13 cellular contexts compared by ENCODE assay signal in the genomic region with DNA sequence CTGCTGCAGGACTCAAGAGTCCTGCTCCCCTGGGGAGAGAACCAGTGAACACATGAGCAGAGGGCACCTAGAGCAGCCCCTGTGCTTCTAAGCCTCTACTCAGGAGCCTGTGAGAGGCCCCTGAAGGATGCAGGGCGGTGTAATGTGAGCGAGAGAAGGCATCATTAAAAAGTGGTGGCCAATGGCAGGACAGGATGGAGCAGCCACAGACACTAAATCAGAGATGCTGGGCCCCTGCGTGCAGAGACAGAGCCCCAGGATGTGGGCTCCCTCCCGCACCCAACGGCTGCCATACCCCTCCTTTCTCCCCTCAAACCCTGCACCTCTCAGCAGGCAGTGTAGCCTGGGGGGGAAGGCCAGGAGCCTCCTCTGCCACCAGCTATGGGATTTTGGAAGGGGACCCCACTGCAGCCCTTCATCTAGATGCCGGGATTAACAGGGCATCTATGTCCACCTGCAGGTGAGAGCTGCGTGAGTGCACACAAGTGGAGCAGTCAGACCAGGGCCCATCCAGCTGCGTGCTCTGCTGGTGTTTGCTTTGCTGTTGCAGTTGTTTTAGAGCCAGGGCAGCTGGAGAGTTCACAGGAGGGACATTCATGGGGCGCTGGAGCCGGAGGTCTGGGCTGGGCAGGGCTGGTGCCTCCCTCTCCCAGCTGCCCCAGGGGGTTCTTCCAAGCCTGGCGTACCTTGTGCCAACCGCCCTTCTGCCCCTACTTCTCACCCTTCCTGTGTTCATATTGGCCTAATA. TPM values are rescaled to one million over a fixed set of nuclear protein-coding genes. Genes with fewer than 3 reads are reported as not detected.
DNase-seq lines count a peak whose midpoint lies in the region; ATAC-seq and TF ChIP-seq lines count a peak whose summit lies in the region.
"Had no signal": no experiment of that assay in that cellular context is flagged by ENCODE, and none has a peak within 500 bp of the region (broad histone marks: within the 10 kb centered on the region; RNA-seq: fewer than 3 reads in every experiment).

No MANE protein-coding gene starts in this region.

- H3K27ac ChIP-seq in left ventricle myocardium inferior (replicated peaks): peak overlapping the region; percentile 85
- H3K27ac ChIP-seq in tibial artery: peak overlapping the region; percentile 68 to 74
- H3K27ac ChIP-seq: KMS-11 had no signal

- H3K36me3 ChIP-seq in left ventricle myocardium inferior (no peaks in the 10 kb centered on the region), tibial artery (no peaks in the 10 kb centered on the region)

- intact Hi-C loops in left ventricle myocardium inferior (cut with micrococcal nuclease): no loop called here
- intact Hi-C loops in Right ventricle myocardium inferior (cut with DNase I): no loop called here
- intact Hi-C loops in tibial artery (cut with DNase I; ENCODE audit: low total_unique reads): loop anchor here (10.0 kb wide), 1 partner anchor 64 kb away; no protein-coding TSS in a partner anchor

- peaks cover 25% of the 10 kb centered on the region for H3K27me3 ChIP-seq in left ventricle myocardium inferior (ENCODE audit: low read depth)
- H3K27me3 ChIP-seq in tibial artery: peaks cover 0 to 13% of the 10 kb centered on the region in 2 donors

- TF ChIP-seq CTCF in left ventricle myocardium inferior (IDR thresholded peaks at IDR 0.05; ENCODE audit: borderline replicate concordance) (no peak), tibial artery (IDR thresholded peaks at IDR 0.05) (no peak)

- no peaks in the 10 kb centered on the region for H3K9me3 ChIP-seq in left ventricle myocardium inferior (replicated peaks)
- no peaks in the 10 kb centered on the region for H3K9me3 ChIP-seq in tibial artery

- H3K4me1 ChIP-seq in left ventricle myocardium inferior: peaks cover 69% of the 10 kb centered on the region
- H3K4me1 ChIP-seq in tibial artery: peaks cover 0 to 64% (median 42%) of the 10 kb centered on the region in 4 donors

- no peak for ATAC-seq in Right ventricle myocardium inferior
- ATAC-seq in HG03097 (IDR thresholded peaks at IDR 0.05; ENCODE audit: low FRiP score, unreplicated experiment): no peak
- ATAC-seq in GM19397 (IDR thresholded peaks at IDR 0.05; ENCODE audit: unreplicated experiment): no peak
- ATAC-seq: activated naive CD8-positive, alpha-beta T cell treated with anti-CD3 and anti-CD28 coated beads, Interleukin-2, amount 50 U/mL, for 24 hours had no signal

- H3K4me3 ChIP-seq in left ventricle myocardium inferior (no peak overlapping the region), tibial artery (no peak overlapping the region)

- DNase-seq in left ventricle myocardium inferior (no peak), Right ventricle myocardium inferior (ENCODE audit: missing footprints) (no peak), NCI-H524 (lab: John Stamatoyannopoulos, UW) (peak; percentile 83 to 92), globus pallidus (ENCODE audit: low spot score) (peak; percentile 91), tibial artery (no peak), OCI-M1 (lab: John Stamatoyannopoulos, UW) (no peak)
- DNase-seq: activated CD4-positive, alpha-beta T cell treated with anti-CD3 and anti-CD28 coated beads, Interleukin-2, amount 50 U/mL, for 4 hours; activated naive CD8-positive, alpha-beta T cell treated with anti-CD3 and anti-CD28 coated beads, Interleukin-2, amount 50 U/mL, for 24 hours; GDM1; nephron progenitor cell had no signal

RNA-seq across cellular contexts. Expression of gene IQSEC1, which starts 5.1 kb away (rescaled TPM):
- 78.6 TPM for total RNA-seq in left ventricle myocardium inferior
- 81.2 TPM for total RNA-seq in Right ventricle myocardium inferior

Comparison
In these comparisons a context has a peak if more than half of its experiments do, and no peak if none do; other contexts are left out.
1. DNase-seq: peak in NCI-H524 (2 of 2) and globus pallidus (single experiment); none in left ventricle myocardium inferior (single experiment), Right ventricle myocardium inferior (single experiment), tibial artery (0 of 2) and OCI-M1 (single experiment).